17 cellular contexts compared by ENCODE assay signal in the genomic region with DNA sequence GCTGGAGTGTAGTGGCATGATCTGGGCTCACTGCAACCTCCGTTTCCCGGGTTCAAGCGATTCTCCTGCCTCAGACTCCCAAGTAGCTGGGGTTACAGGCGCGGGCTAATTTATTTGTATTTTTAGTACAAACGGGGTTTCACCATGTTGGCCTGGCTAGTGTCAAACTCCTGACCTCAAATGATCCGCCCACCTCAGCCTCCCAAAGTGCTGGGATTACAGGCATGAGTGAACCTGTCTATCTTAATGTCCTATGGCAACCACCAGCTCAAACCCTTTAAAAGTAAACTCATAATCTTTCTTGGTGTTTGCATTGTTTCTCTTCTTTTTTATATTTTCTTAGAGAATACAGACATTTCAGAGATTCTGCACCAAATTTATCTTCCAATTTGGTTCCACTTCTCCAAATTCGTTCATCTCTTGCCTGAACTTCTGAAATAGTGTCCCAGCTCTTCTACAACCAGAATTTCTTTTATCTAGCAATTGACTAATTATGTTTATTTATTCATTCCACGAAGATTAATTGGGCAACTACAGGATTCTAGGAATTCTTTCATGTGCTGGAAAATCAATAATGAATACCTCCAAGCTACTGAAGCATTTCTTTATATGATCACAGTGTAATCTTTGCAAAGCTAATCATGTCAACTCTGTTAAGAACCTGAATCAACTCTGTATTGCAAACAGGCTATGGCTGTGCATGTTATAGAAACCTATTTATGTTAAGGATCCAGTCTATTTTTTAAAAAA. TPM values are rescaled to one million over a fixed set of nuclear protein-coding genes. Genes with fewer than 3 reads are reported as not detected.
"Had no signal": no experiment of that assay in that cellular context is flagged by ENCODE, and none has a peak within 500 bp of the region (broad histone marks: within the 10 kb centered on the region; RNA-seq: fewer than 3 reads in every experiment).

No MANE protein-coding gene starts in this region.

- H3K4me3 ChIP-seq: esophagus squamous epithelium, hepatocyte had no signal

- H3K27me3 Mint-ChIP-seq: effector memory CD8-positive, alpha-beta T cell; naive thymus-derived CD4-positive, alpha-beta T cell had no signal

- H3K27ac Mint-ChIP-seq: effector memory CD8-positive, alpha-beta T cell; naive thymus-derived CD4-positive, alpha-beta T cell had no signal

- H2AFZ ChIP-seq: hepatocyte had no signal

- H3K4me3 Mint-ChIP-seq: effector memory CD8-positive, alpha-beta T cell; naive thymus-derived CD4-positive, alpha-beta T cell had no signal

- H3K27ac ChIP-seq: epithelial cell of prostate, esophagus squamous epithelium, hepatocyte, neutrophil had no signal

- H3K36me3 Mint-ChIP-seq: naive thymus-derived CD4-positive, alpha-beta T cell had no signal

- H3K27me3 ChIP-seq: esophagus squamous epithelium, hepatocyte, neutrophil had no signal

- H3K4me1 Mint-ChIP-seq: naive thymus-derived CD4-positive, alpha-beta T cell had no signal

- H3K36me3 ChIP-seq: esophagus squamous epithelium, neutrophil had no signal

- DNase-seq: effector memory CD8-positive, alpha-beta T cell; esophagus squamous epithelium; foreskin fibroblast; head of caudate nucleus; kidney; naive thymus-derived CD4-positive, alpha-beta T cell; right cardiac atrium; small intestine; stimulated activated CD4-positive, alpha-beta T cell treated with anti-CD3 and anti-CD28 coated beads, Interleukin-12 subunit alpha, Interleukin-12 subunit beta, amount 100 ng/mL, for 4 hours; stimulated activated naive CD4-positive, alpha-beta T cell treated with Interleukin-2 at 50 U/mL for 16 hours; trophoblast cell had no signal

- H3K4me1 ChIP-seq: esophagus squamous epithelium had no signal

- H3K4me2 ChIP-seq: hepatocyte had no signal

- H3K9me3 ChIP-seq: esophagus squamous epithelium, neutrophil had no signal

RNA-seq across cellular contexts. Expression of a gene that starts 60.0 kb away (rescaled TPM):
- total RNA-seq: esophagus squamous epithelium; mesenteric fat pad; naive thymus-derived CD4-positive, alpha-beta T cell had no signal
- polyA plus RNA-seq: liver; naive thymus-derived CD4-positive, alpha-beta T cell; neural cell had no signal
